9 cellular contexts compared by ENCODE assay signal in genomic region chr1:94092210-94092613, GRCh38. TPM values are rescaled to one million over a fixed set of nuclear protein-coding genes. Genes with fewer than 3 reads are reported as not detected.
DNase-seq lines count a peak whose midpoint lies in the region; ATAC-seq and TF ChIP-seq lines count a peak whose summit lies in the region.
"Had no signal": no experiment of that assay in that cellular context is flagged by ENCODE, and none has a peak within 500 bp of the region (broad histone marks: within the 10 kb centered on the region; RNA-seq: fewer than 3 reads in every experiment).

No MANE protein-coding gene starts in this region.

- peak; percentile 25 for DNase-seq in activated naive CD4-positive, alpha-beta T cell treated with anti-CD3 and anti-CD28 coated beads for 36 hours
- DNase-seq in activated naive CD4-positive, alpha-beta T cell treated with Interleukin-2 at 50 U/mL for 16 hours = no peak
- peak; percentile 71 for DNase-seq in astrocyte of the cerebellum (ENCODE audit: low read depth)
- DNase-seq in upper lobe of right lung = no peak

- H3K4me3 Mint-ChIP-seq in activated naive CD4-positive, alpha-beta T cell treated with anti-CD3 and anti-CD28 coated beads for 36 hours = no peak overlapping the region

- no peak for TF ChIP-seq CTCF in astrocyte of the cerebellum (IDR thresholded peaks at IDR 0.05; ENCODE audit: low read depth, low read length, missing control alignments)
- no peak for TF ChIP-seq CTCF in upper lobe of right lung (IDR thresholded peaks at IDR 0.05)

- no peak overlapping the region for H3K27ac Mint-ChIP-seq in activated naive CD4-positive, alpha-beta T cell treated with anti-CD3 and anti-CD28 coated beads for 36 hours

- peaks cover 14% of the 10 kb centered on the region for H3K4me1 Mint-ChIP-seq in activated naive CD4-positive, alpha-beta T cell treated with anti-CD3 and anti-CD28 coated beads for 36 hours (ENCODE audit: low read depth)

- H3K36me3 ChIP-seq in upper lobe of right lung = no peaks in the 10 kb centered on the region

- H3K27me3 ChIP-seq in layer of hippocampus (ENCODE audit: control insufficient read depth, insufficient read depth, low read length) = no peaks in the 10 kb centered on the region
- H3K27me3 ChIP-seq in upper lobe of right lung = no peaks in the 10 kb centered on the region

- no peaks in the 10 kb centered on the region for H3K9me3 ChIP-seq in upper lobe of right lung

- peaks cover 47% of the 10 kb centered on the region for H3K4me1 ChIP-seq in upper lobe of right lung

- in situ Hi-C loops in astrocyte of the cerebellum (cut with HindIII; ENCODE audit: low sequenced_read_pairs) = no loop called here

- H3K27ac ChIP-seq in layer of hippocampus (ENCODE audit: low read depth, low read length) (peak overlapping the region; percentile 32), upper lobe of right lung (peak overlapping the region; percentile 81)

- peak; percentile 41 for ATAC-seq in upper lobe of right lung
- no peak for ATAC-seq in GM21723 (IDR thresholded peaks at IDR 0.05; ENCODE audit: unreplicated experiment)
- no peak for ATAC-seq in HG02938 (IDR thresholded peaks at IDR 0.05; ENCODE audit: unreplicated experiment)
- no peak for ATAC-seq in GM21528 (IDR thresholded peaks at IDR 0.05; ENCODE audit: low FRiP score, unreplicated experiment)

- intact Hi-C loops in activated naive CD4-positive, alpha-beta T cell treated with anti-CD3 and anti-CD28 coated beads for 36 hours (cut with micrococcal nuclease) = no loop called here
- intact Hi-C loops in upper lobe of right lung (cut with DNase I) = no loop called here

- H3K27me3 Mint-ChIP-seq in activated naive CD4-positive, alpha-beta T cell treated with anti-CD3 and anti-CD28 coated beads for 36 hours (ENCODE audit: low read depth) = peaks cover 15% of the 10 kb centered on the region

- H3K9me3 Mint-ChIP-seq in activated naive CD4-positive, alpha-beta T cell treated with anti-CD3 and anti-CD28 coated beads for 36 hours = no peaks in the 10 kb centered on the region
- H3K9me3 Mint-ChIP-seq: CD8-positive, alpha-beta memory T cell had no signal

- H3K4me3 ChIP-seq in astrocyte of the cerebellum (ENCODE audit: low read depth, low read length) (no peak overlapping the region), upper lobe of right lung (no peak overlapping the region)

- CTCF ChIA-PET in activated naive CD4-positive, alpha-beta T cell treated with anti-CD3 and anti-CD28 coated beads for 36 hours (lab: Charles Lee) = interaction anchor here (0.5 kb wide), 1 partner anchor 99 kb away, joined by 3 read pairs; no protein-coding TSS in a partner anchor

- H3K36me3 Mint-ChIP-seq in activated naive CD4-positive, alpha-beta T cell treated with anti-CD3 and anti-CD28 coated beads for 36 hours (ENCODE audit: low read depth) = no peaks in the 10 kb centered on the region
- H3K36me3 Mint-ChIP-seq: CD8-positive, alpha-beta memory T cell had no signal

RNA-seq across cellular contexts. Expression of gene ABCA4, which starts 28.7 kb away (rescaled TPM):
- under 1 TPM; 0.10 to 0.14 TPM for total RNA-seq in activated naive CD4-positive, alpha-beta T cell treated with anti-CD3 and anti-CD28 coated beads for 36 hours
- total RNA-seq in upper lobe of right lung = 1.4 TPM
- total RNA-seq: CD8-positive, alpha-beta memory T cell had no signal

Comparison
In these comparisons a context has a peak if more than half of its experiments do, and no peak if none do; other contexts are left out.
1. DNase-seq: peak in activated naive CD4-positive, alpha-beta T cell treated with anti-CD3 and anti-CD28 coated beads for 36 hours (single experiment) and astrocyte of the cerebellum (single experiment); none in activated naive CD4-positive, alpha-beta T cell treated with Interleukin-2 at 50 U/mL for 16 hours (single experiment) and upper lobe of right lung (single experiment).